ENCODE assay signal across 19 cellular contexts in genomic region chr1:3541930-3542329, GRCh38.
DNase-seq lines count a peak whose midpoint lies in the region; ATAC-seq, FAIRE-seq and TF ChIP-seq lines count a peak whose summit lies in the region.
"Had no signal": no experiment of that assay in that cellular context is flagged by ENCODE, and none has a peak within 500 bp of the region (broad histone marks: within the 10 kb centered on the region; RNA-seq: fewer than 3 reads in every experiment).

No MANE protein-coding gene starts in this region.

- no peak for TF ChIP-seq CTCF in WERI-Rb-1 (IDR thresholded peaks at IDR 0.05; ENCODE audit: low read depth, low read length)

- no peaks in the 10 kb centered on the region for H3K27me3 ChIP-seq in WERI-Rb-1 (ENCODE audit: insufficient read depth, low read depth, severe bottlenecking)
- no peaks in the 10 kb centered on the region for H3K27me3 ChIP-seq in stomach smooth muscle (ENCODE audit: control insufficient read depth in 1 of 2, insufficient read depth in 2 of 2, low read length in 2 of 2)

- H3K36me3 ChIP-seq in WERI-Rb-1 (no peaks in the 10 kb centered on the region), stomach smooth muscle (ENCODE audit: control insufficient read depth in 2 of 2, insufficient read depth in 2 of 2, low read length in 2 of 2) (no peaks in the 10 kb centered on the region)
- H3K36me3 ChIP-seq: stomach had no signal

- no peak overlapping the region for H3K27ac Mint-ChIP-seq in activated CD4-positive, alpha-beta T cell treated with anti-CD3 and anti-CD28 coated beads, Interleukin-2, amount 10 ng/mL, durations not matched to agents 7 days and 5 days
- H3K27ac Mint-ChIP-seq: activated T-helper 17 cell treated with anti-CD3 and anti-CD28 coated beads, Interleukin-2, amount 50 U/mL, for 72 hours had no signal

- peaks cover 26% of the 10 kb centered on the region for H3K4me1 ChIP-seq in stomach smooth muscle (ENCODE audit: control insufficient read depth, insufficient read depth, low read length)

- H3K4me3 Mint-ChIP-seq in activated CD4-positive, alpha-beta T cell treated with anti-CD3 and anti-CD28 coated beads, Interleukin-2, amount 10 ng/mL, durations not matched to agents 7 days and 5 days: no peak overlapping the region
- H3K4me3 Mint-ChIP-seq: activated T-helper 17 cell treated with anti-CD3 and anti-CD28 coated beads, Interleukin-2, amount 50 U/mL, for 72 hours had no signal

- H3K9me3 Mint-ChIP-seq in activated CD4-positive, alpha-beta T cell treated with anti-CD3 and anti-CD28 coated beads, Interleukin-2, amount 10 ng/mL, durations not matched to agents 7 days and 5 days: no peaks in the 10 kb centered on the region
- H3K9me3 Mint-ChIP-seq: activated T-helper 17 cell treated with anti-CD3 and anti-CD28 coated beads, Interleukin-2, amount 50 U/mL, for 72 hours had no signal

- no peaks in the 10 kb centered on the region for H3K36me3 Mint-ChIP-seq in activated CD4-positive, alpha-beta T cell treated with anti-CD3 and anti-CD28 coated beads, Interleukin-2, amount 10 ng/mL, durations not matched to agents 7 days and 5 days (ENCODE audit: low read depth)

- no peak for TF ChIP-seq POLR2A in GM12891 (IDR thresholded peaks at IDR 0.05; ENCODE audit: low read depth, low read length)

- no peak for FAIRE-seq in GM12891 (lab: Jason Lieb, UNC)
- FAIRE-seq: keratinocyte had no signal

- H3K4me3 ChIP-seq in WERI-Rb-1 (ENCODE audit: low read depth, low read length): no peak overlapping the region
- H3K4me3 ChIP-seq in stomach smooth muscle (ENCODE audit: low read length in 2 of 2): no peak overlapping the region
- H3K4me3 ChIP-seq: stomach had no signal

- DNase-seq in ELF-1 (ENCODE audit: low read depth, low spot score) (peak; percentile 67), WERI-Rb-1 (peak; percentile 43), islet precursor cell (peak; percentile 75), GM12891 (ENCODE audit: insufficient read length, low spot score) (no peak), HK-2 (ENCODE audit: unreplicated experiment) (no peak)
- no peak for DNase-seq in activated CD4-positive, alpha-beta T cell treated with anti-CD3 and anti-CD28 coated beads, Interleukin-2, amount 10 ng/mL, durations not matched to agents 7 days and 5 days
- DNase-seq: activated CD8-positive, alpha-beta memory T cell treated with anti-CD3 and anti-CD28 coated beads for 24 hours; C1 segment of cervical spinal cord; DMS153; NCI-H2029; NCI-H69; posterior cingulate gyrus; stimulated activated CD4-positive, alpha-beta T cell treated with anti-CD3 and anti-CD28 coated beads, Interleukin-15, amount 100 ng/mL, for 24 hours; stomach had no signal

- no peaks in the 10 kb centered on the region for H3K27me3 Mint-ChIP-seq in activated CD4-positive, alpha-beta T cell treated with anti-CD3 and anti-CD28 coated beads, Interleukin-2, amount 10 ng/mL, durations not matched to agents 7 days and 5 days
- H3K27me3 Mint-ChIP-seq: activated T-helper 17 cell treated with anti-CD3 and anti-CD28 coated beads, Interleukin-2, amount 50 U/mL, for 72 hours had no signal

- CTCF ChIA-PET in activated CD4-positive, alpha-beta T cell treated with anti-CD3 and anti-CD28 coated beads, Interleukin-2, amount 10 ng/mL, durations not matched to agents 7 days and 5 days (lab: Charles Lee): interaction anchor here (1.1 to 2.3 kb wide), 2 partner anchors 10 to 11 kb away, joined by 3 to 5 read pairs; no protein-coding TSS in a partner anchor

- H3K9me3 ChIP-seq in WERI-Rb-1 (ENCODE audit: severe bottlenecking): no peaks in the 10 kb centered on the region
- no peaks in the 10 kb centered on the region for H3K9me3 ChIP-seq in stomach smooth muscle (ENCODE audit: control insufficient read depth in 2 of 2, low read length in 2 of 2)
- H3K9me3 ChIP-seq: stomach had no signal

- no peak overlapping the region for H3K9ac ChIP-seq in stomach smooth muscle (ENCODE audit: low read length in 2 of 2)

- ATAC-seq in GM21528 (IDR thresholded peaks at IDR 0.05; ENCODE audit: low FRiP score, unreplicated experiment): no peak
- ATAC-seq: activated T-helper 17 cell treated with anti-CD3 and anti-CD28 coated beads, Interleukin-2, amount 50 U/mL, for 72 hours had no signal

- POLR2A ChIA-PET in activated CD4-positive, alpha-beta T cell treated with anti-CD3 and anti-CD28 coated beads, Interleukin-2, amount 10 ng/mL, durations not matched to agents 7 days and 5 days (lab: Charles Lee): no interaction called here

- no peaks in the 10 kb centered on the region for H3K4me1 Mint-ChIP-seq in activated CD4-positive, alpha-beta T cell treated with anti-CD3 and anti-CD28 coated beads, Interleukin-2, amount 10 ng/mL, durations not matched to agents 7 days and 5 days
- H3K4me1 Mint-ChIP-seq: activated T-helper 17 cell treated with anti-CD3 and anti-CD28 coated beads, Interleukin-2, amount 50 U/mL, for 72 hours had no signal

- H3K27ac ChIP-seq in WERI-Rb-1 (no peak overlapping the region), stomach smooth muscle (ENCODE audit: low read length) (peak overlapping the region; percentile 11)
- H3K27ac ChIP-seq: VCaP had no signal

TF ChIP-seq in GM12891, 5 proteins besides CTCF, POLR2A, EP300 and RAD21:
- no peak for TF ChIP-seq POU2F2 (IDR thresholded peaks at IDR 0.05; ENCODE audit: low read depth, low read length)
- no peak for TF ChIP-seq POLR2AphosphoS5 (IDR thresholded peaks at IDR 0.05; ENCODE audit: low read depth, low read length)
- no peak for TF ChIP-seq TAF1 (IDR thresholded peaks at IDR 0.05; ENCODE audit: low read depth, low read length)
- no peak for TF ChIP-seq SPI1 (IDR thresholded peaks at IDR 0.05; ENCODE audit: low read depth, low read length)
- TF ChIP-seq PAX5 (IDR thresholded peaks at IDR 0.05; ENCODE audit: insufficient read depth, low read length, severe bottlenecking): no peak
TF ChIP-seq in GM12891: peak in this region for 0.

Comparison
In these comparisons a context has a peak if more than half of its experiments do, and no peak if none do; other contexts are left out.
1. DNase-seq: peak in ELF-1 (single experiment), WERI-Rb-1 (single experiment) and islet precursor cell (single experiment); none in GM12891 (single experiment), activated CD4-positive, alpha-beta T cell treated with anti-CD3 and anti-CD28 coated beads, Interleukin-2, amount 10 ng/mL, durations not matched to agents 7 days and 5 days (single experiment) and HK-2 (single experiment).